35 cellular contexts compared by ENCODE assay signal in the genomic region with DNA sequence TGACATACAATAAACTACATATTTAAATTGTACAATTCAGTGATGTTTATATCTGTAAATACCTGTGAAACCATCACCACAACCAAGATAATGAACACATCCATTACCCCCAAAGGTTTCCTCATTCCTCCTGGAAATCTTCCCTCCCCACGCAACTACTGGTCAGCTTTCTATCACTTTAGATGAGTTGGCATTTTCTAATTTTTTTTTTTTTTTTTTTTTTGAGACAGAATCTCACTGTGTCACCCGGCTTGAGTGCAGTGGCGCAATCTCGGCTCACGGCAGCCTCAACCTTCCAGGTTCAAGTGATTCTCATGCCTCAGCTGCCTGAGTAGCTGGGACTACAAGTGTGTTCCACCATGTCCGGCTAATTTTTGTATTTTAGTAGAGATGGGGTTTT.
"Had no signal": no experiment of that assay in that cellular context is flagged by ENCODE, and none has a peak within 500 bp of the region (broad histone marks: within the 10 kb centered on the region; RNA-seq: fewer than 3 reads in every experiment).

No MANE protein-coding gene starts in this region.

- H3K4me3 ChIP-seq: MG63 had no signal

- H3K36me3 ChIP-seq: MG63 had no signal

- H3K9me3 ChIP-seq: MG63 had no signal

- H3K27me3 ChIP-seq: MG63 had no signal

- DNase-seq: Karpas-422, Kasumi-1, MG63, MM.1S, MV-4-11, NCI-H1048, NCI-H1092, NCI-H1092 treated with DMSO at 0.1 percent for 48 hours, NCI-H1105, NCI-H1105 treated with DMSO at 0.1 percent for 48 hours, NCI-H1417, NCI-H1417 treated with DMSO at 0.1 percent for 48 hours, NCI-H1436, NCI-H1436 treated with DMSO at 0.1 percent for 48 hours, NCI-H146, NCI-H1694, NCI-H1694 treated with DMSO at 0.1 percent for 48 hours, NCI-H187, NCI-H187 treated with DMSO at 0.1 percent for 48 hours, NCI-H1930, NCI-H2029, NCI-H2029 treated with DMSO at 0.1 percent for 48 hours, NCI-H2081, NCI-H2081 treated with DMSO at 0.1 percent for 48 hours, NCI-H2107, NCI-H2171, NCI-H2171 treated with DMSO at 0.1 percent for 48 hours, NCI-H2227 treated with DMSO at 0.1 percent for 48 hours, NCI-H226, NCI-H345, NCI-H446, NCI-H446 treated with DMSO at 0.1 percent for 48 hours, NCI-H510A, NCI-H510A treated with DMSO at 0.1 percent for 48 hours, NCI-H524 had no signal
